14 cellular contexts compared by ENCODE assay signal in the genomic region with DNA sequence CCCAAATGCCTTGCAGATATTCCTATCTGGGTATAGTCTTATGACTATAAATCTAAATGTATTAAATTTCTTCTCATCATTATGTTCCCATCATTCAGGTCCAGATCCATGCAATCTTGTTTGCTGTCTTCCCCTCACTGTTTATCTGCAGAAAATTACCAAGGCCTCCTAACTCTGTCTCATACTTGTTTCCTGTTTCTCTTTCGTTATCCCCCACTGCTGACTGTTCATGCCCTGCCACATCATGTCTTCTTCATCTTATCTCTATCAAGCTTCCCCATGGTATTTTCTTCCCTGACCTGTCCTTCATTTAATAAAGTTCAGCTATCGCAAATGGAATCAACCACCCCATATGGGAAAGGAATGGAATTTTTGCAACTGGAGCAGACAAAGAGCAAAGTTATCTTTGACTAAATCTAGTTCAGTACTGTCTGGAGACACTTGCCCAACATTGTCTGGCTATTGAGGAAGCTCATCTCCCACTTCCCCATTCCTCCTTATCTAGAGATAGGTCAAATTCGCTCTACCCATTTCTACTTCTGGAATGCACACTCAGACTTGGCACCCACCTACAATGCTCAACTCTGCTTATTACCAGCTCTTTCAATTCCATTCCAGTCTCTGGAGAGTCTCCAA.
DNase-seq lines count a peak whose midpoint lies in the region; ATAC-seq and TF ChIP-seq lines count a peak whose summit lies in the region.
"Had no signal": no experiment of that assay in that cellular context is flagged by ENCODE, and none has a peak within 500 bp of the region (broad histone marks: within the 10 kb centered on the region; RNA-seq: fewer than 3 reads in every experiment).

No MANE protein-coding gene starts in this region.

- no peak overlapping the region for H3K4me3 ChIP-seq in CD8-positive, alpha-beta T cell (ENCODE audit: low read depth, low read length)
- H3K4me3 ChIP-seq in fibroblast of villous mesenchyme (ENCODE audit: low read depth, low read length), result no peak overlapping the region

- H3K4me3 Mint-ChIP-seq in CD8-positive, alpha-beta T cell, result no peak overlapping the region
- H3K4me3 Mint-ChIP-seq in HFFc6, result peak overlapping the region; percentile 9; the same call in 1 of the 2 replicates
- H3K4me3 Mint-ChIP-seq in WTC11, result no peak overlapping the region
- H3K4me3 Mint-ChIP-seq: activated CD4-positive, alpha-beta memory T cell treated with anti-CD3 and anti-CD28 coated beads, Interleukin-2, amount 10 ng/mL, durations not matched to agents 7 days and 5 days; mesothelial cell of epicardium had no signal

- POLR2A ChIA-PET in CD8-positive, alpha-beta T cell (lab: Charles Lee), result no interaction called here
- POLR2A ChIA-PET in WTC11 (lab: Charles Lee), result no interaction called here

- no peaks in the 10 kb centered on the region for H3K9me3 ChIP-seq in CD8-positive, alpha-beta T cell (ENCODE audit: low read length)

- no peaks in the 10 kb centered on the region for H3K9me3 Mint-ChIP-seq in CD8-positive, alpha-beta T cell
- H3K9me3 Mint-ChIP-seq in HFFc6 (peaks cover 4% of the 10 kb centered on the region; the same call in 1 of the 2 replicates), WTC11 (no peaks in the 10 kb centered on the region)
- H3K9me3 Mint-ChIP-seq: activated CD4-positive, alpha-beta memory T cell treated with anti-CD3 and anti-CD28 coated beads, Interleukin-2, amount 10 ng/mL, durations not matched to agents 7 days and 5 days had no signal

- no peak for ATAC-seq in CD8-positive, alpha-beta T cell
- no peak for ATAC-seq in WTC11

- intact Hi-C loops in CD8-positive, alpha-beta T cell (cut with DNase I, micrococcal nuclease), result no loop called here

- CTCF ChIA-PET in CD8-positive, alpha-beta T cell (lab: Charles Lee), result no interaction called here
- CTCF ChIA-PET in WTC11 (lab: Charles Lee), result no interaction called here

- peak overlapping the region; percentile 0 for H3K27ac Mint-ChIP-seq in CD8-positive, alpha-beta T cell
- H3K27ac Mint-ChIP-seq in HFFc6, result no peak overlapping the region
- H3K27ac Mint-ChIP-seq in WTC11, result no peak overlapping the region
- H3K27ac Mint-ChIP-seq: activated CD4-positive, alpha-beta memory T cell treated with anti-CD3 and anti-CD28 coated beads, Interleukin-2, amount 10 ng/mL, durations not matched to agents 7 days and 5 days; mesothelial cell of epicardium had no signal

- peaks cover 5% of the 10 kb centered on the region for H3K4me1 Mint-ChIP-seq in CD8-positive, alpha-beta T cell (ENCODE audit: low read depth)
- H3K4me1 Mint-ChIP-seq in HFFc6 (ENCODE audit: low read depth) (peaks cover 35% of the 10 kb centered on the region; the same call in 1 of the 2 replicates), WTC11 (no peaks in the 10 kb centered on the region)
- H3K4me1 Mint-ChIP-seq: activated CD4-positive, alpha-beta memory T cell treated with anti-CD3 and anti-CD28 coated beads, Interleukin-2, amount 10 ng/mL, durations not matched to agents 7 days and 5 days; mesothelial cell of epicardium had no signal

- no peaks in the 10 kb centered on the region for H3K36me3 ChIP-seq in CD8-positive, alpha-beta T cell (ENCODE audit: insufficient read depth, low read length)

- no peak for DNase-seq in CD8-positive, alpha-beta T cell
- DNase-seq in HFFc6 (no peak), NOMO-1 treated with DMSO at 0.1 percent for 48 hours (lab: John Stamatoyannopoulos, UW; ENCODE audit: unreplicated experiment) (peak; percentile 77), fibroblast of villous mesenchyme (ENCODE audit: low read depth) (peak; percentile 1), EL (no peak), NCI-H2171 treated with DMSO at 0.1 percent for 48 hours (lab: John Stamatoyannopoulos, UW) (no peak), WTC11 (ENCODE audit: low spot score) (no peak)
- no peak for DNase-seq in activated CD4-positive, alpha-beta T cell treated with anti-CD3 and anti-CD28 coated beads for 4 hours
- DNase-seq: activated CD4-positive, alpha-beta memory T cell treated with anti-CD3 and anti-CD28 coated beads, Interleukin-2, amount 10 ng/mL, durations not matched to agents 7 days and 5 days; activated naive CD4-positive, alpha-beta T cell treated with Interleukin-2 at 50 U/mL for 16 hours; DMS79 treated with DMSO at 0.1 percent for 48 hours; NCI-H1417; posterior cingulate gyrus had no signal

- TF ChIP-seq CTCF in CD8-positive, alpha-beta T cell (IDR thresholded peaks at IDR 0.05), result no peak
- TF ChIP-seq CTCF in HFFc6 (IDR thresholded peaks at IDR 0.05) (no peak), fibroblast of villous mesenchyme (IDR thresholded peaks at IDR 0.05; ENCODE audit: insufficient read depth, low read depth, low read length) (no peak), WTC11 (IDR thresholded peaks at IDR 0.05) (no peak)

- no peaks in the 10 kb centered on the region for H3K27me3 Mint-ChIP-seq in CD8-positive, alpha-beta T cell (ENCODE audit: low read depth)
- H3K27me3 Mint-ChIP-seq in HFFc6 (ENCODE audit: insufficient read depth) (no peaks in the 10 kb centered on the region; the same call in 1 of the 2 replicates), WTC11 (ENCODE audit: low read depth) (no peaks in the 10 kb centered on the region)
- H3K27me3 Mint-ChIP-seq: activated CD4-positive, alpha-beta memory T cell treated with anti-CD3 and anti-CD28 coated beads, Interleukin-2, amount 10 ng/mL, durations not matched to agents 7 days and 5 days had no signal

- H3K36me3 Mint-ChIP-seq in CD8-positive, alpha-beta T cell, result no peaks in the 10 kb centered on the region
- no peaks in the 10 kb centered on the region; the same call in 1 of the 2 replicates for H3K36me3 Mint-ChIP-seq in HFFc6 (ENCODE audit: low read depth)
- no peaks in the 10 kb centered on the region for H3K36me3 Mint-ChIP-seq in WTC11
- H3K36me3 Mint-ChIP-seq: mesothelial cell of epicardium had no signal

- H3K27ac ChIP-seq in CD8-positive, alpha-beta T cell (ENCODE audit: low read depth, low read length), result no peak overlapping the region

- no peaks in the 10 kb centered on the region for H3K27me3 ChIP-seq in CD8-positive, alpha-beta T cell (ENCODE audit: insufficient read depth, low read length)

- H3K4me1 ChIP-seq in CD8-positive, alpha-beta T cell (ENCODE audit: insufficient read depth, low read length), result no peaks in the 10 kb centered on the region

TF ChIP-seq in WTC11, 78 proteins besides CTCF, POLR2A, EP300 and RAD21:
- TF ChIP-seq, protein P1, sequence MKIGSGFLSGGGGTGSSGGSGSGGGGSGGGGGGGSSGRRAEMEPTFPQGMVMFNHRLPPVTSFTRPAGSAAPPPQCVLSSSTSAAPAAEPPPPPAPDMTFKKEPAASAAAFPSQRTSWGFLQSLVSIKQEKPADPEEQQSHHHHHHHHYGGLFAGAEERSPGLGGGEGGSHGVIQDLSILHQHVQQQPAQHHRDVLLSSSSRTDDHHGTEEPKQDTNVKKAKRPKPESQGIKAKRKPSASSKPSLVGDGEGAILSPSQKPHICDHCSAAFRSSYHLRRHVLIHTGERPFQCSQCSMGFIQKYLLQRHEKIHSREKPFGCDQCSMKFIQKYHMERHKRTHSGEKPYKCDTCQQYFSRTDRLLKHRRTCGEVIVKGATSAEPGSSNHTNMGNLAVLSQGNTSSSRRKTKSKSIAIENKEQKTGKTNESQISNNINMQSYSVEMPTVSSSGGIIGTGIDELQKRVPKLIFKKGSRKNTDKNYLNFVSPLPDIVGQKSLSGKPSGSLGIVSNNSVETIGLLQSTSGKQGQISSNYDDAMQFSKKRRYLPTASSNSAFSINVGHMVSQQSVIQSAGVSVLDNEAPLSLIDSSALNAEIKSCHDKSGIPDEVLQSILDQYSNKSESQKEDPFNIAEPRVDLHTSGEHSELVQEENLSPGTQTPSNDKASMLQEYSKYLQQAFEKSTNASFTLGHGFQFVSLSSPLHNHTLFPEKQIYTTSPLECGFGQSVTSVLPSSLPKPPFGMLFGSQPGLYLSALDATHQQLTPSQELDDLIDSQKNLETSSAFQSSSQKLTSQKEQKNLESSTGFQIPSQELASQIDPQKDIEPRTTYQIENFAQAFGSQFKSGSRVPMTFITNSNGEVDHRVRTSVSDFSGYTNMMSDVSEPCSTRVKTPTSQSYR (CRISPR knock-in tag; IDR thresholded peaks at IDR 0.05), result no peak
- TF ChIP-seq FOXP1 (CRISPR knock-in tag; IDR thresholded peaks at IDR 0.05; ENCODE audit: borderline replicate concordance) (no peak), ZNF263 (CRISPR knock-in tag; IDR thresholded peaks at IDR 0.05; ENCODE audit: low read depth) (no peak), GTF2I (CRISPR knock-in tag; conservative IDR thresholded peaks at IDR 0.05) (no peak), SMAD4 (CRISPR knock-in tag; IDR thresholded peaks at IDR 0.05) (no peak), ESRRA (CRISPR knock-in tag; IDR thresholded peaks at IDR 0.05; ENCODE audit: borderline replicate concordance) (no peak), SOX15 (CRISPR knock-in tag; IDR thresholded peaks at IDR 0.05) (no peak), ZNF232 (CRISPR knock-in tag; IDR thresholded peaks at IDR 0.05) (no peak)
- TF ChIP-seq, protein P2, sequence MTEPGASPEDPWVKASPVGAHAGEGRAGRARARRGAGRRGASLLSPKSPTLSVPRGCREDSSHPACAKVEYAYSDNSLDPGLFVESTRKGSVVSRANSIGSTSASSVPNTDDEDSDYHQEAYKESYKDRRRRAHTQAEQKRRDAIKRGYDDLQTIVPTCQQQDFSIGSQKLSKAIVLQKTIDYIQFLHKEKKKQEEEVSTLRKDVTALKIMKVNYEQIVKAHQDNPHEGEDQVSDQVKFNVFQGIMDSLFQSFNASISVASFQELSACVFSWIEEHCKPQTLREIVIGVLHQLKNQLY (CRISPR knock-in tag; IDR thresholded peaks at IDR 0.05), result no peak
- TF ChIP-seq, protein P3, sequence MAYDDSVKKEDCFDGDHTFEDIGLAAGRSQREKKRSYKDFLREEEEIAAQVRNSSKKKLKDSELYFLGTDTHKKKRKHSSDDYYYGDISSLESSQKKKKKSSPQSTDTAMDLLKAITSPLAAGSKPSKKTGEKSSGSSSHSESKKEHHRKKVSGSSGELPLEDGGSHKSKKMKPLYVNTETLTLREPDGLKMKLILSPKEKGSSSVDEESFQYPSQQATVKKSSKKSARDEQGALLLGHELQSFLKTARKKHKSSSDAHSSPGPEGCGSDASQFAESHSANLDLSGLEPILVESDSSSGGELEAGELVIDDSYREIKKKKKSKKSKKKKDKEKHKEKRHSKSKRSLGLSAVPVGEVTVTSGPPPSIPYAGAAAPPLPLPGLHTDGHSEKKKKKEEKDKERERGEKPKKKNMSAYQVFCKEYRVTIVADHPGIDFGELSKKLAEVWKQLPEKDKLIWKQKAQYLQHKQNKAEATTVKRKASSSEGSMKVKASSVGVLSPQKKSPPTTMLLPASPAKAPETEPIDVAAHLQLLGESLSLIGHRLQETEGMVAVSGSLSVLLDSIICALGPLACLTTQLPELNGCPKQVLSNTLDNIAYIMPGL (CRISPR knock-in tag; IDR thresholded peaks at IDR 0.05), result no peak
- TF ChIP-seq, protein P4, sequence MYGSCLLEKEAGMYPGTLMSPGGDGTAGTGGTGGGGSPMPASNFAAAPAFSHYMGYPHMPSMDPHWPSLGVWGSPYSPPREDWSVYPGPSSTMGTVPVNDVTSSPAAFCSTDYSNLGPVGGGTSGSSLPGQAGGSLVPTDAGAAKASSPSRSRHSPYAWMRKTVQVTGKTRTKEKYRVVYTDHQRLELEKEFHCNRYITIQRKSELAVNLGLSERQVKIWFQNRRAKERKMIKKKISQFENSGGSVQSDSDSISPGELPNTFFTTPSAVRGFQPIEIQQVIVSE (CRISPR knock-in tag; IDR thresholded peaks at IDR 0.05; ENCODE audit: borderline replicate concordance), result no peak

Comparison
In these comparisons a context has a peak if more than half of its experiments do, and no peak if none do; other contexts are left out.
1. DNase-seq: peak in NOMO-1 treated with DMSO at 0.1 percent for 48 hours (single experiment) and fibroblast of villous mesenchyme (single experiment); none in CD8-positive, alpha-beta T cell (0 of 7), HFFc6 (single experiment), activated CD4-positive, alpha-beta T cell treated with anti-CD3 and anti-CD28 coated beads for 4 hours (0 of 2), EL (single experiment), NCI-H2171 treated with DMSO at 0.1 percent for 48 hours (single experiment) and WTC11 (single experiment).